Comparison of ENCODE assay signal across 8 cellular contexts in the genomic region with DNA sequence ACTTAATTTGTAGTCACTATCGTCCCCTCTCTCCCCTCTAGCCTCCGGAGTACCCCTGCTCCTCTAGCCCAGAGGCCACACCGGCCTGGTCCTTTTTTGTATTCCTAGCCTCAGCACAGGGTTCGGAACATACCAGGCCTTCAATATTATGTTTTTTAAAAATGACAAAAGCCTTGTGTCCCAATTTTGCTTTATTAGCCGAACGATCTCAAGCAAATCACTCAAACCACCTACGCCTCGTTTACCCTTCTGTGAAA. TPM values are rescaled to one million over a fixed set of nuclear protein-coding genes. Genes with fewer than 3 reads are reported as not detected.
DNase-seq lines count a peak whose midpoint lies in the region; ATAC-seq and TF ChIP-seq lines count a peak whose summit lies in the region.

No MANE protein-coding gene starts in this region.

- H2AFZ ChIP-seq in fibroblast of lung (ENCODE audit: low read length): peak overlapping the region; percentile 60

- peak overlapping the region; percentile 75 for H3K4me3 ChIP-seq in GM12864 (ENCODE audit: low read depth, low read length)
- peak overlapping the region; percentile 71 for H3K4me3 ChIP-seq in HFF-Myc (replicated peaks; ENCODE audit: low read depth, low read length)
- H3K4me3 ChIP-seq in RWPE2 (ENCODE audit: severe bottlenecking): peak overlapping the region; percentile 86
- H3K4me3 ChIP-seq in fibroblast of lung (replicated peaks in 1 of 4; ENCODE audit: control extremely low read depth in 1 of 4, insufficient read depth in 1 of 4, low read depth in 3 of 4, low read length in 4 of 4): peak overlapping the region; percentile 68 to 95 (median 80)

- H3K36me3 Mint-ChIP-seq in osteocyte (ENCODE audit: unreplicated experiment): peaks cover 12% of the 10 kb centered on the region

- DNase-seq in GM12864 (ENCODE audit: low read depth): no peak
- no peak for DNase-seq in HFF-Myc (ENCODE audit: extremely low read depth, low read depth)
- no peak for DNase-seq in RWPE2 (ENCODE audit: low spot score)
- DNase-seq in fibroblast of lung (ENCODE audit: low read depth in 2 of 2): no peak
- DNase-seq in osteocyte (ENCODE audit: extremely low spot score, unreplicated experiment): no peak
- DNase-seq in NCI-H2171 (lab: John Stamatoyannopoulos, UW): no peak

- no peaks in the 10 kb centered on the region for H3K9me3 ChIP-seq in RWPE2 (ENCODE audit: severe bottlenecking)
- no peaks in the 10 kb centered on the region for H3K9me3 ChIP-seq in fibroblast of lung (ENCODE audit: control insufficient read depth, insufficient read depth, low read depth, low read length)

- no peaks in the 10 kb centered on the region for H3K9me3 Mint-ChIP-seq in osteocyte (ENCODE audit: unreplicated experiment)

- H3K9ac ChIP-seq in fibroblast of lung (ENCODE audit: insufficient read depth, low read length): peak overlapping the region; percentile 97

- H3K4me3 Mint-ChIP-seq in osteocyte (ENCODE audit: unreplicated experiment): peak overlapping the region; percentile 94

- H3K4me1 ChIP-seq in RWPE2 (ENCODE audit: insufficient read depth, poor library complexity, severe bottlenecking) (peaks cover 18% of the 10 kb centered on the region), fibroblast of lung (ENCODE audit: control insufficient read depth, extremely low read depth, insufficient read depth, low read length) (peaks cover 8% of the 10 kb centered on the region)

- H3K27ac ChIP-seq in RWPE2 (ENCODE audit: poor library complexity, severe bottlenecking): peak overlapping the region; percentile 53
- H3K27ac ChIP-seq in fibroblast of lung (ENCODE audit: insufficient read depth, low read length): peak overlapping the region; percentile 95

- H3K36me3 ChIP-seq in RWPE2 (ENCODE audit: low read depth) (peaks cover 40% of the 10 kb centered on the region), fibroblast of lung (ENCODE audit: control insufficient read depth, insufficient read depth, low read length) (peaks cover 1% of the 10 kb centered on the region)

- peak overlapping the region; percentile 91 for H3K4me2 ChIP-seq in fibroblast of lung (ENCODE audit: extremely low read depth, insufficient read depth, low read length)

- H3K27ac Mint-ChIP-seq in osteocyte (ENCODE audit: unreplicated experiment): peak overlapping the region; percentile 95

- H3K4me1 Mint-ChIP-seq in osteocyte (ENCODE audit: unreplicated experiment): peaks cover 38% of the 10 kb centered on the region

- H3K79me2 ChIP-seq in fibroblast of lung (ENCODE audit: control insufficient read depth, insufficient read depth, low read length): peaks cover 65% of the 10 kb centered on the region

- no peaks in the 10 kb centered on the region for H3K27me3 Mint-ChIP-seq in osteocyte (ENCODE audit: unreplicated experiment)

- ATAC-seq in RWPE2 (ENCODE audit: low read depth): peak; percentile 10; the same call in 1 of the 3 replicates
- ATAC-seq in HG02623 (IDR thresholded peaks at IDR 0.05; ENCODE audit: unreplicated experiment): no peak
- no peak for ATAC-seq in HG03039 (IDR thresholded peaks at IDR 0.05; ENCODE audit: unreplicated experiment)

- no peak for TF ChIP-seq CTCF in GM12864 (IDR thresholded peaks at IDR 0.05; ENCODE audit: low read depth, low read length, missing control alignments)
- no peak for TF ChIP-seq CTCF in HFF-Myc (IDR thresholded peaks at IDR 0.05; ENCODE audit: low read depth, low read length, missing control alignments)
- no peak for TF ChIP-seq CTCF in RWPE2 (IDR thresholded peaks at IDR 0.05; ENCODE audit: poor library complexity, severe bottlenecking)
- no peak for TF ChIP-seq CTCF in fibroblast of lung (conservative IDR thresholded peaks at IDR 0.05 in 1 of 2, IDR thresholded peaks at IDR 0.05 in 1 of 2; ENCODE audit: low read depth in 1 of 2, low read length in 2 of 2)
- TF ChIP-seq CTCF in osteocyte (IDR thresholded peaks at IDR 0.05): no peak

- H4K20me1 ChIP-seq in fibroblast of lung (ENCODE audit: control insufficient read depth, extremely low read depth, insufficient read depth, low read length): no peaks in the 10 kb centered on the region

- H3K27me3 ChIP-seq in RWPE2 (ENCODE audit: insufficient read depth, poor library complexity, severe bottlenecking) (no peaks in the 10 kb centered on the region), fibroblast of lung (ENCODE audit: control insufficient read depth, insufficient read depth, low read length) (no peaks in the 10 kb centered on the region)

RNA-seq across cellular contexts. Expression of a gene that starts 0.5 kb away (rescaled TPM):
- total RNA-seq in fibroblast of lung (67.7 and 73.4 TPM in 2 replicates), osteocyte (74.9 and 75.9 TPM in 2 replicates)
- 140 and 149 TPM in 2 replicates for polyA plus RNA-seq in fibroblast of lung
- 197 and 204 TPM in 2 replicates for polyA plus RNA-seq in fibroblast of lung (2012)
- 0.55 and 3.0 TPM in 2 replicates for polyA minus RNA-seq in fibroblast of lung (ENCODE audit: low replicate concordance)
